7 cellular contexts compared by ENCODE assay signal in genomic region chr3:14143826-14144225, GRCh38. TPM values are rescaled to one million over a fixed set of nuclear protein-coding genes. Genes with fewer than 3 reads are reported as not detected.
A peak's percentile ranks its signal among the peaks of the same experiment; 100 is the strongest.
DNase-seq lines count a peak whose midpoint lies in the region; ATAC-seq and TF ChIP-seq lines count a peak whose summit lies in the region.

No MANE protein-coding gene starts in this region.

- WGBS in H9 (ENCODE audit: extremely low coverage, insufficient read length, low lambda C conversion rate): no CpG with 5 or more reads among the region's 3 CpGs

- H3T11ph ChIP-seq in H9 (ENCODE audit: low read length): peak overlapping the region; percentile 40

- H3K14ac ChIP-seq in H9 (ENCODE audit: insufficient read depth, low read length): no peak overlapping the region

- no peak overlapping the region for H2AFZ ChIP-seq in H9 (ENCODE audit: low read length)

- H3K4me2 ChIP-seq in H9 (ENCODE audit: insufficient read depth, insufficient read length, low read length): no peak overlapping the region

- peaks cover 16 to 69% (median 37%) of the 10 kb centered on the region in 3 experiments for H3K36me3 Mint-ChIP-seq in H9 (ENCODE audit: insufficient read depth in 1 of 3, low read depth in 3 of 3)
- peaks cover 4% of the 10 kb centered on the region for H3K36me3 Mint-ChIP-seq in natural killer cell treated with Interleukin-12 subunit alpha and Interleukin-12 subunit beta and Interleukin-15 and Interleukin-18, amount 100 ng/mL, for 72 hours

- H3K9me3 ChIP-seq in H9 (ENCODE audit: control insufficient read depth, low read depth, low read length) (no peaks in the 10 kb centered on the region), SJCRH30 (replicated peaks) (no peaks in the 10 kb centered on the region)

- H3K4me1 Mint-ChIP-seq in H9: peaks cover 10 to 24% of the 10 kb centered on the region in 2 experiments
- peaks cover 47 to 48% of the 10 kb centered on the region in 2 donors for H3K4me1 Mint-ChIP-seq in natural killer cell treated with Interleukin-12 subunit alpha and Interleukin-12 subunit beta and Interleukin-15 and Interleukin-18, amount 100 ng/mL, for 72 hours (ENCODE audit: low read depth in 2 of 2)

- peaks cover 6% of the 10 kb centered on the region for H3K36me3 ChIP-seq in SJCRH30

- H3K27me3 ChIP-seq in H9 (ENCODE audit: insufficient read depth, low read length): no peaks in the 10 kb centered on the region
- no peaks in the 10 kb centered on the region for H3K27me3 ChIP-seq in SJCRH30

- no peak overlapping the region for H3K4me3 Mint-ChIP-seq in H9
- H3K4me3 Mint-ChIP-seq in natural killer cell treated with Interleukin-12 subunit alpha and Interleukin-12 subunit beta and Interleukin-15 and Interleukin-18, amount 100 ng/mL, for 72 hours: peak overlapping the region; percentile 76

- DNase-seq in H9 (no peak), SJCRH30 (peak; percentile 29 to 34), epithelial cell of prostate (ENCODE audit: low read depth, low spot score) (no peak)
- DNase-seq in natural killer cell treated with Interleukin-12 subunit alpha and Interleukin-12 subunit beta and Interleukin-15 and Interleukin-18, amount 100 ng/mL, for 72 hours (ENCODE audit: low spot score): no peak

- no peaks in the 10 kb centered on the region for H3K79me1 ChIP-seq in H9 (ENCODE audit: insufficient read depth, low read depth, low read length, poor library complexity, severe bottlenecking)

- no peak overlapping the region for H3K23ac ChIP-seq in H9 (ENCODE audit: insufficient read length, low read depth, low read length)

- peak overlapping the region; percentile 75; the same call in 1 of the 2 replicates for H3K4ac ChIP-seq in H9 (ENCODE audit: low read depth, low read length)

- H2BK15ac ChIP-seq in H9 (ENCODE audit: low read depth, low read length): no peak overlapping the region

- H3K4me1 ChIP-seq in H9 (ENCODE audit: insufficient read depth, low read length) (peaks cover 6% of the 10 kb centered on the region; the same call in 1 of the 2 replicates), SJCRH30 (peaks cover 28% of the 10 kb centered on the region)

- H2BK5ac ChIP-seq in H9 (ENCODE audit: insufficient read length, low read length): no peak overlapping the region

- H3K23me2 ChIP-seq in H9 (ENCODE audit: insufficient read length, low read depth, low read length, poor library complexity, severe bottlenecking): peaks cover 2% of the 10 kb centered on the region

- no peak overlapping the region for H2BK20ac ChIP-seq in H9 (ENCODE audit: low read depth, low read length, poor library complexity, severe bottlenecking)

- H3K27ac ChIP-seq in H9 (ENCODE audit: insufficient read length, low read depth, low read length) (peak overlapping the region; percentile 38), SJCRH30 (peak overlapping the region; percentile 77), epithelial cell of prostate (peak overlapping the region; percentile 82)

- peak overlapping the region; percentile 28 for H2BK12ac ChIP-seq in H9 (ENCODE audit: insufficient read length, low read depth, low read length)

- no peak overlapping the region for H3K4me3 ChIP-seq in SJCRH30

- H4K5ac ChIP-seq in H9 (ENCODE audit: insufficient read length, low read depth, low read length): no peak overlapping the region

- H3K79me2 ChIP-seq in H9 (ENCODE audit: insufficient read depth, low read length): no peaks in the 10 kb centered on the region

- no peak overlapping the region for H3K9ac ChIP-seq in H9 (ENCODE audit: extremely low read depth, insufficient read length, low read length)

- peaks cover 2% of the 10 kb centered on the region for H4K20me1 ChIP-seq in H9 (ENCODE audit: control insufficient read depth, insufficient read depth, insufficient read length)

- no peak overlapping the region for H4K8ac ChIP-seq in H9 (replicated peaks; ENCODE audit: insufficient read length, low read depth, low read length)

- H3K9me3 Mint-ChIP-seq in H9: no peaks in the 10 kb centered on the region; a peak in 1 of 5 replicates
- H3K9me3 Mint-ChIP-seq in natural killer cell treated with Interleukin-12 subunit alpha and Interleukin-12 subunit beta and Interleukin-15 and Interleukin-18, amount 100 ng/mL, for 72 hours: no peaks in the 10 kb centered on the region

- H3K18ac ChIP-seq in H9 (ENCODE audit: insufficient read length, low read depth, low read length): peak overlapping the region; percentile 45

- no peak for TF ChIP-seq CTCF in H9 (conservative IDR thresholded peaks at IDR 0.05)

- peak overlapping the region; percentile 39 for H4K91ac ChIP-seq in H9 (ENCODE audit: insufficient read length, low read depth, low read length)

- H2BK120ac ChIP-seq in H9 (ENCODE audit: low read depth, low read length, poor library complexity, severe bottlenecking): peak overlapping the region; percentile 87

- ATAC-seq in natural killer cell treated with Interleukin-12 subunit alpha and Interleukin-12 subunit beta and Interleukin-15 and Interleukin-18, amount 100 ng/mL, for 72 hours: no peak
- ATAC-seq in HG02970 (IDR thresholded peaks at IDR 0.05; ENCODE audit: low FRiP score, unreplicated experiment) (no peak), HG02610 (IDR thresholded peaks at IDR 0.05; ENCODE audit: unreplicated experiment) (no peak), HG03439 (IDR thresholded peaks at IDR 0.05; ENCODE audit: unreplicated experiment) (no peak)

- no peak overlapping the region for H3K56ac ChIP-seq in H9 (ENCODE audit: insufficient read length, low read depth, low read length)

- H3K27ac Mint-ChIP-seq in H9: peak overlapping the region in 1 of 3 experiments; percentile 94; a peak in 2 of 7 replicates
- peak overlapping the region; percentile 89 to 94 for H3K27ac Mint-ChIP-seq in natural killer cell treated with Interleukin-12 subunit alpha and Interleukin-12 subunit beta and Interleukin-15 and Interleukin-18, amount 100 ng/mL, for 72 hours

- H3K27me3 Mint-ChIP-seq in H9 (ENCODE audit: low read depth): no peaks in the 10 kb centered on the region; the same call in 1 of the 2 replicates
- H3K27me3 Mint-ChIP-seq in natural killer cell treated with Interleukin-12 subunit alpha and Interleukin-12 subunit beta and Interleukin-15 and Interleukin-18, amount 100 ng/mL, for 72 hours: no peaks in the 10 kb centered on the region

- H2AK5ac ChIP-seq in H9 (ENCODE audit: insufficient read length, low read length): no peak overlapping the region

RNA-seq across cellular contexts. Expression of gene TMEM43, which starts 19.0 kb away (rescaled TPM):
- 35.8 and 36.7 TPM in 2 replicates for total RNA-seq in H9 (2021)
- 66.4 and 68.7 TPM in 2 replicates for total RNA-seq in SJCRH30 (2014; rRNA removed; shearing (Covaris generic))
- total RNA-seq in natural killer cell treated with Interleukin-12 subunit alpha and Interleukin-12 subunit beta and Interleukin-15 and Interleukin-18, amount 100 ng/mL, for 72 hours: 10 to 100 TPM; 37.3 to 42.6 TPM

RNA-seq across cellular contexts. Expression of gene CHCHD4, which starts 19.2 kb away (rescaled TPM):
- total RNA-seq in H9 (2021): 13.3 and 13.7 TPM in 2 replicates
- 22.5 and 27.0 TPM in 2 replicates for total RNA-seq in SJCRH30 (2014; rRNA removed; shearing (Covaris generic))
- total RNA-seq in natural killer cell treated with Interleukin-12 subunit alpha and Interleukin-12 subunit beta and Interleukin-15 and Interleukin-18, amount 100 ng/mL, for 72 hours: 10 to 100 TPM; 13.2 to 14.6 TPM

RNA-seq across cellular contexts. Expression of gene XPC, which starts 34.6 kb away (rescaled TPM):
- 25.6 and 30.3 TPM in 2 replicates for total RNA-seq in H9 (2021)
- 16.3 and 21.0 TPM in 2 replicates for total RNA-seq in SJCRH30 (2014; rRNA removed; shearing (Covaris generic))
- total RNA-seq in natural killer cell treated with Interleukin-12 subunit alpha and Interleukin-12 subunit beta and Interleukin-15 and Interleukin-18, amount 100 ng/mL, for 72 hours: 10 to 100 TPM; 24.6 to 31.5 TPM

RNA-seq across cellular contexts. Expression of gene LSM3, which starts 34.8 kb away (rescaled TPM):
- 23.5 and 24.4 TPM in 2 replicates for total RNA-seq in H9 (2021)
- total RNA-seq in SJCRH30 (2014; rRNA removed; shearing (Covaris generic)): 26.9 and 27.5 TPM in 2 replicates
- 10 to 100 TPM; 15.1 to 15.2 TPM for total RNA-seq in natural killer cell treated with Interleukin-12 subunit alpha and Interleukin-12 subunit beta and Interleukin-15 and Interleukin-18, amount 100 ng/mL, for 72 hours

Comparison
In these comparisons a context has a peak if more than half of its experiments do, and no peak if none do; other contexts are left out.
1. DNase-seq: peak in SJCRH30 (2 of 2); none in H9 (single experiment), epithelial cell of prostate (single experiment) and natural killer cell treated with Interleukin-12 subunit alpha and Interleukin-12 subunit beta and Interleukin-15 and Interleukin-18, amount 100 ng/mL, for 72 hours (single experiment).
2. Peak in every context shown above with its lines, with median percentiles within 50 percentile points of each other: H3K27ac ChIP-seq.